In genomic region chr2:69454976-69455375, GRCh38 we compare ENCODE assay signal across 22 cellular contexts.
"Had no signal": no experiment of that assay in that cellular context is flagged by ENCODE, and none has a peak within 500 bp of the region (broad histone marks: within the 10 kb centered on the region; RNA-seq: fewer than 3 reads in every experiment).

No MANE protein-coding gene starts in this region.

- H3K27me3 Mint-ChIP-seq: dendritic cell treated with granulocyte-macrophage colony-stimulating factor and Interleukin-4, amounts not matched to agents 40 ng/mL and 50 ng/mL, for 4 days; effector memory CD8-positive, alpha-beta T cell had no signal

- H3K36me3 ChIP-seq: colonic mucosa, esophagus muscularis mucosa, esophagus squamous epithelium, gastrocnemius medialis, gastroesophageal sphincter, heart left ventricle had no signal

- H3K27ac Mint-ChIP-seq: endodermal cell had no signal

- H3K4me3 Mint-ChIP-seq: dendritic cell treated with granulocyte-macrophage colony-stimulating factor and Interleukin-4, amounts not matched to agents 40 ng/mL and 50 ng/mL, for 4 days; effector memory CD8-positive, alpha-beta T cell; endodermal cell had no signal

- DNase-seq: colonic mucosa; cortex of kidney; dermis blood vessel endothelial cell; dorsolateral prefrontal cortex; effector CD4-positive, alpha-beta T cell; effector CD8-positive, alpha-beta T cell; effector memory CD4-positive, alpha-beta T cell; effector memory CD8-positive, alpha-beta T cell; endodermal cell; erythroblast; esophagus squamous epithelium; foreskin fibroblast; foreskin keratinocyte; gastrocnemius medialis; glutamatergic neuron; head of caudate nucleus; heart left ventricle had no signal

- H3K4me3 ChIP-seq: colonic mucosa, coronary artery, dorsolateral prefrontal cortex, esophagus muscularis mucosa, esophagus squamous epithelium, gastrocnemius medialis, gastroesophageal sphincter, heart left ventricle had no signal

- ATAC-seq: effector memory CD8-positive, alpha-beta T cell; esophagus mucosa; foreskin keratinocyte; gastrocnemius medialis; gastroesophageal sphincter had no signal

- H3K9me3 ChIP-seq: colonic mucosa, esophagus muscularis mucosa, esophagus squamous epithelium, gastrocnemius medialis, gastroesophageal sphincter, heart left ventricle had no signal

- H3K9me3 Mint-ChIP-seq: dendritic cell treated with granulocyte-macrophage colony-stimulating factor and Interleukin-4, amounts not matched to agents 40 ng/mL and 50 ng/mL, for 4 days; effector memory CD8-positive, alpha-beta T cell; endodermal cell had no signal

- H3K4me1 ChIP-seq: colonic mucosa, esophagus muscularis mucosa, esophagus squamous epithelium, gastrocnemius medialis, gastroesophageal sphincter, heart left ventricle had no signal
